In genomic region chr15:77276096-77276495, GRCh38 we compare ENCODE assay signal across 29 cellular contexts.
"Had no signal": no experiment of that assay in that cellular context is flagged by ENCODE, and none has a peak within 500 bp of the region (broad histone marks: within the 10 kb centered on the region; RNA-seq: fewer than 3 reads in every experiment).

No MANE protein-coding gene starts in this region.

- H3K4me1 Mint-ChIP-seq: WTC11 had no signal

- H3K9me3 Mint-ChIP-seq: activated T-cell treated with anti-CD3 and anti-CD28 coated beads, Interleukin-2, amount 50 U/mL, for 24 hours; IgD-negative memory B cell; T-cell; WTC11 had no signal

- H3K9me3 ChIP-seq: adrenal gland had no signal

- H3K27me3 ChIP-seq: adrenal gland, MG63 had no signal

- DNase-seq: activated CD4-positive, alpha-beta memory T cell treated with anti-CD3 and anti-CD28 coated beads, Interleukin-2, amount 10 ng/mL, durations not matched to agents 7 days and 5 days; activated CD4-positive, alpha-beta T cell treated with anti-CD3 and anti-CD28 coated beads for 1 hour; activated CD4-positive, alpha-beta T cell treated with anti-CD3 and anti-CD28 coated beads, Interleukin-2, amount 50 U/mL, for 1 hour; activated CD8-positive, alpha-beta memory T cell treated with anti-CD3 and anti-CD28 coated beads, Interleukin-2, amount 50 U/mL, for 48 hours; activated effector memory CD4-positive, alpha-beta T cell treated with anti-CD3 and anti-CD28 coated beads, Interleukin-2, amount 50 U/mL, for 16 hours; activated naive CD4-positive, alpha-beta T cell treated with Interleukin-2 at 50 U/mL for 16 hours; activated T-cell treated with anti-CD3 and anti-CD28 coated beads, Interleukin-2, amount 50 U/mL, for 24 hours; adrenal gland; anterior cingulate cortex; MG63; MV-4-11; NCI-H1092 treated with DMSO at 0.1 percent for 48 hours; NCI-H1417 treated with DMSO at 0.1 percent for 48 hours; NCI-H1694; NCI-H2029; NCI-H2107; NCI-H2171 treated with DMSO at 0.1 percent for 48 hours; NCI-H226; NCI-H526 treated with DMSO at 0.1 percent for 48 hours; NCI-H82; RPMI8226; T-cell; T-helper 9 cell had no signal

- H3K27me3 Mint-ChIP-seq: activated CD4-positive, alpha-beta memory T cell treated with anti-CD3 and anti-CD28 coated beads, Interleukin-2, amount 10 ng/mL, durations not matched to agents 7 days and 5 days; activated naive CD8-positive, alpha-beta T cell; activated T-cell treated with anti-CD3 and anti-CD28 coated beads, Interleukin-2, amount 50 U/mL, for 24 hours; IgD-negative memory B cell; T-cell had no signal

- H3K4me1 ChIP-seq: adrenal gland had no signal

- ATAC-seq: Right ventricle myocardium inferior, T-cell, WTC11 had no signal

- H3K4me2 ChIP-seq: KMS-11 had no signal

- H3K4me3 ChIP-seq: adrenal gland, MG63, SK-N-MC had no signal

- H3K4me3 Mint-ChIP-seq: activated CD4-positive, alpha-beta memory T cell treated with anti-CD3 and anti-CD28 coated beads, Interleukin-2, amount 10 ng/mL, durations not matched to agents 7 days and 5 days; activated naive CD8-positive, alpha-beta T cell; activated T-cell treated with anti-CD3 and anti-CD28 coated beads, Interleukin-2, amount 50 U/mL, for 24 hours; IgD-negative memory B cell; T-cell; WTC11 had no signal

- H3K27ac Mint-ChIP-seq: activated CD4-positive, alpha-beta memory T cell treated with anti-CD3 and anti-CD28 coated beads, Interleukin-2, amount 10 ng/mL, durations not matched to agents 7 days and 5 days; activated naive CD8-positive, alpha-beta T cell; activated T-cell treated with anti-CD3 and anti-CD28 coated beads, Interleukin-2, amount 50 U/mL, for 24 hours; IgD-negative memory B cell; T-cell; WTC11 had no signal

- H3K36me3 ChIP-seq: adrenal gland had no signal

- H3K27ac ChIP-seq: adrenal gland, KMS-11, SK-N-MC had no signal
